1 cellular context compared by ENCODE assay signal in the genomic region with DNA sequence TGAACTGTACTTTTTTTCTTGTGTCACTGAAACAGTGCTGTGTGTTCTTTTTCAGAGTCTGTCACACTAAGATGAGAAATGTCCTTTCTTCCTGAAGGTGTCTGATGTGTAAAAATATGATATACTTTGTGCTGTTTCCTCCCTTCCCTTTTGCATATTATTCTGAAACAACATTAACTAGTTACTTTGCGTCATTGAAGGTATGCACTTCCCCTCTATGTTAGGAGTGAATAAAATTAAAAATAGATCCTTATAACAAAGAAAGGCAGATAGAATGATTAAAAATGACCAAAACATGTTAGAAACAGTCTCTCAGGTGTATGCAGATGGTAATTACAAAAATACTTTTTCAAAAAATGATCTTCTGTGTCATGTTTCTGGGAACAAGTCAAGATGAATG.
A peak's percentile ranks its signal among the peaks of the same experiment; 100 is the strongest.
TF ChIP-seq lines count a peak whose summit lies in the region.

No MANE protein-coding gene starts in this region.

TF ChIP-seq in K562, 482 proteins besides CTCF, POLR2A, EP300 and RAD21 (continued from another document):
- TF ChIP-seq, protein P1, sequence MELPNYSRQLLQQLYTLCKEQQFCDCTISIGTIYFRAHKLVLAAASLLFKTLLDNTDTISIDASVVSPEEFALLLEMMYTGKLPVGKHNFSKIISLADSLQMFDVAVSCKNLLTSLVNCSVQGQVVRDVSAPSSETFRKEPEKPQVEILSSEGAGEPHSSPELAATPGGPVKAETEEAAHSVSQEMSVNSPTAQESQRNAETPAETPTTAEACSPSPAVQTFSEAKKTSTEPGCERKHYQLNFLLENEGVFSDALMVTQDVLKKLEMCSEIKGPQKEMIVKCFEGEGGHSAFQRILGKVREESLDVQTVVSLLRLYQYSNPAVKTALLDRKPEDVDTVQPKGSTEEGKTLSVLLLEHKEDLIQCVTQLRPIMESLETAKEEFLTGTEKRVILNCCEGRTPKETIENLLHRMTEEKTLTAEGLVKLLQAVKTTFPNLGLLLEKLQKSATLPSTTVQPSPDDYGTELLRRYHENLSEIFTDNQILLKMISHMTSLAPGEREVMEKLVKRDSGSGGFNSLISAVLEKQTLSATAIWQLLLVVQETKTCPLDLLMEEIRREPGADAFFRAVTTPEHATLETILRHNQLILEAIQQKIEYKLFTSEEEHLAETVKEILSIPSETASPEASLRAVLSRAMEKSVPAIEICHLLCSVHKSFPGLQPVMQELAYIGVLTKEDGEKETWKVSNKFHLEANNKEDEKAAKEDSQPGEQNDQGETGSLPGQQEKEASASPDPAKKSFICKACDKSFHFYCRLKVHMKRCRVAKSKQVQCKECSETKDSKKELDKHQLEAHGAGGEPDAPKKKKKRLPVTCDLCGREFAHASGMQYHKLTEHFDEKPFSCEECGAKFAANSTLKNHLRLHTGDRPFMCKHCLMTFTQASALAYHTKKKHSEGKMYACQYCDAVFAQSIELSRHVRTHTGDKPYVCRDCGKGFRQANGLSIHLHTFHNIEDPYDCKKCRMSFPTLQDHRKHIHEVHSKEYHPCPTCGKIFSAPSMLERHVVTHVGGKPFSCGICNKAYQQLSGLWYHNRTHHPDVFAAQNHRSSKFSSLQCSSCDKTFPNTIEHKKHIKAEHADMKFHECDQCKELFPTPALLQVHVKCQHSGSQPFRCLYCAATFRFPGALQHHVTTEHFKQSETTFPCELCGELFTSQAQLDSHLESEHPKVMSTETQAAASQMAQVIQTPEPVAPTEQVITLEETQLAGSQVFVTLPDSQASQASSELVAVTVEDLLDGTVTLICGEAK (IDR thresholded peaks at IDR 0.05), result peak; percentile 16; the same call in 1 of the 2 replicates
- TF ChIP-seq, protein P1 (CRISPR knock-in tag; IDR thresholded peaks at IDR 0.05), result no peak
